In the genomic region with DNA sequence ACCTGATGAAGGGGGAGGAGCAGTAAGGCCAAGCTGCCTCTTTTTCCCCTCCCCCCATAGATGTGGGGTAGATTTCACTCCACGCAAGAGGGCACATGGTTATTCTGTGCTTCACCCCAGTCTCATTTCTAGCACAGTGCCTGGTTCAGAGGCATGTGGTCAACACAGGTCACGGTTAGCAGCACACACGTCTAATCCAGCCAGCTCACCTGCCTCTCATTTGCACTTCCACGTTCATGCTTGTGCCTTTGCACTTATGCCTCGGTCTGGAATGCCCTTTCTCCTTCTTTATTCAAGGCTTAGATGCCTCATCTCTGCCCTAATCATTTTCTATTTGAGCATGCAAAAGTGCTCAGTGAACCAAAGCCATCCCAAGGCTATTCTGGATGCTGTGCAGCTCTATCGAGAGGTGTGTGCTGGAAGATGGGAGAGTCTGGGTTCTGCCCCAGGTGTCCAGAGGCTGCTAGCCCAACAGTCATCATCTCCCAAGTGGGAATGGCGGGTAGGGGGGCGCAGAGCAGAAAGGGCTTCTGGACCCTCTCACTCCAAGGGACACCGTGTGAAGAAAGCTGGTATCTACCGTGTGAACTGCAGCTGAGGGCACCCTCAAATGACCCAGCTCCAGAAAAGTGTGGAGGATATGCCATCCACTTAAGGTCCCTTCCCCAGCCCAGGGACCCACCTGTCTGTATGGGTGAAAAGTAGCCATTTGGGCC, we compare ENCODE assay signal across 2 cellular contexts.
TF ChIP-seq lines count a peak whose summit lies in the region.

No MANE protein-coding gene starts in this region.

TF ChIP-seq in GM12891, 5 proteins besides CTCF, POLR2A, EP300 and RAD21:
- TF ChIP-seq PAX5 (IDR thresholded peaks at IDR 0.05; ENCODE audit: insufficient read depth, low read length, severe bottlenecking) (no peak), TAF1 (IDR thresholded peaks at IDR 0.05; ENCODE audit: low read depth, low read length) (no peak), POLR2AphosphoS5 (IDR thresholded peaks at IDR 0.05; ENCODE audit: low read depth, low read length) (no peak), SPI1 (IDR thresholded peaks at IDR 0.05; ENCODE audit: low read depth, low read length) (no peak), POU2F2 (IDR thresholded peaks at IDR 0.05; ENCODE audit: low read depth, low read length) (no peak)

TF ChIP-seq in GM12878, 131 proteins besides CTCF, POLR2A, EP300 and RAD21:
- no peak for TF ChIP-seq ZSCAN29 (IDR thresholded peaks at IDR 0.05)
- TF ChIP-seq MXI1 (IDR thresholded peaks at IDR 0.05; ENCODE audit: low read depth, low read length), result no peak
- TF ChIP-seq RB1 (IDR thresholded peaks at IDR 0.05; ENCODE audit: borderline replicate concordance), result no peak
- peak; percentile 33; the same call in 1 of the 2 replicates for TF ChIP-seq RUNX3 (IDR thresholded peaks at IDR 0.05; ENCODE audit: low read length)
- no peak for TF ChIP-seq SMARCA5 (IDR thresholded peaks at IDR 0.05)
- TF ChIP-seq NFIC (IDR thresholded peaks at IDR 0.05; ENCODE audit: low read depth, low read length), result no peak
- TF ChIP-seq GABPA (IDR thresholded peaks at IDR 0.05; ENCODE audit: low read depth), result no peak
- peak; percentile 92 for TF ChIP-seq PAX5 (IDR thresholded peaks at IDR 0.05; ENCODE audit: borderline replicate concordance, low read depth, low read length)
- TF ChIP-seq SP1 (IDR thresholded peaks at IDR 0.05; ENCODE audit: low read depth, low read length), result no peak
